In the genomic region with DNA sequence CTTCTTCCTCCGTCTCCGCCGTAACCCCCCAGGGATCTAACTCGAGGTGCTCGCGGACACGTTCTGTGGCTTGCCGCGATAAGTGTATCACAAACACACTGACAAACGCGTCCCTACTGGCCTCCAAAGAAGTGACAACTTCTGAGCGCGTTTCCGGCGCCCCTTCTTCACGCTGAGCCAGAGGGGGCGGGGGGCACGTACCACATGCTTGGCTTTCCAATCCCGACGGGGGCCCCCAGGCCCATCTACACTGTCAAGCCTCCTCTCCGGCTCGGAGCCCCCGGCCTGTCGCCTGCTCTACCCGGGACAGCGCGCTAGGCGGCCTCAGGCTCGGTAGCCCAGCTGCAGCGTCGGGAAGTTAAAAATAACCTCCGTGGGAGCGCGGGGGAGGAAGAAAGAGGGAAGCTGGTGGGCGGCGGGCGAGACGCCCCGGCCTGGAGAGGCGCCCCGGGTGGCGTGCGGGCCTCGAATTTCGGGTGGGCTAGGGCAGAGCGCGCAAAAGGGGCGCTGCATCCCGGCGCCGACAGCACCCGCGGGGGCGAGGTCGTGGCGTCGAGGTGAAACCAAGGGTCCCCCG, we compare ENCODE assay signal across 8 cellular contexts. TPM values are rescaled to one million over a fixed set of nuclear protein-coding genes. Genes with fewer than 3 reads are reported as not detected.
DNase-seq lines count a peak whose midpoint lies in the region; ATAC-seq and TF ChIP-seq lines count a peak whose summit lies in the region.

No MANE protein-coding gene starts in this region.

- intact Hi-C loops in CD14-positive monocyte (cut with micrococcal nuclease) (loop anchor here in 1 of 2 donors (2.0 to 10.0 kb wide), 3 partner anchors 29 to 121 kb away; a partner anchor contains a TSS), esophagus muscularis mucosa (cut with DNase I) (no loop called here)

- H3K4me2 ChIP-seq in Loucy (ENCODE audit: low read depth, low read length, poor library complexity, severe bottlenecking) = peak overlapping the region; percentile 88

- no peak for TF ChIP-seq EP300 in esophagus muscularis mucosa (IDR thresholded peaks at IDR 0.05)

- H3K27ac Mint-ChIP-seq in CD14-positive monocyte = peak overlapping the region; percentile 87 to 97 (median 91)
- peak overlapping the region; percentile 46 to 85 (median 84) for H3K27ac Mint-ChIP-seq in nephron

- peak overlapping the region; percentile 96 for H2AFZ ChIP-seq in Loucy (ENCODE audit: low read length)

- H3K27me3 Mint-ChIP-seq in CD14-positive monocyte (ENCODE audit: low read depth in 3 of 3) (peaks cover 4 to 17% (median 9%) of the 10 kb centered on the region in 3 donors), nephron (ENCODE audit: low read depth) (peaks cover 39% of the 10 kb centered on the region)

- no peaks in the 10 kb centered on the region for H4K20me1 ChIP-seq in Loucy (ENCODE audit: insufficient read depth, low read length, poor library complexity, severe bottlenecking)

- H3F3A ChIP-seq in Loucy (ENCODE audit: low read depth) = no peaks in the 10 kb centered on the region

- no peaks in the 10 kb centered on the region for H3K36me3 ChIP-seq in Loucy (ENCODE audit: insufficient read depth, low read length)
- peaks cover 0 to 11% (median under 1%) of the 10 kb centered on the region in 4 donors for H3K36me3 ChIP-seq in esophagus muscularis mucosa
- H3K36me3 ChIP-seq in urinary bladder (ENCODE audit: insufficient read depth) = no peaks in the 10 kb centered on the region

- peaks cover 29% of the 10 kb centered on the region for H3K4me1 Mint-ChIP-seq in CD14-positive monocyte
- H3K4me1 Mint-ChIP-seq in nephron = peaks cover 22% of the 10 kb centered on the region

- H3K9me3 Mint-ChIP-seq in CD14-positive monocyte = peaks cover 0 to 2% (median 0%) of the 10 kb centered on the region in 7 donors
- no peaks in the 10 kb centered on the region for H3K9me3 Mint-ChIP-seq in nephron

- H3K9me3 ChIP-seq in Loucy (ENCODE audit: insufficient read depth, low read depth, low read length) (no peaks in the 10 kb centered on the region), esophagus muscularis mucosa (no peaks in the 10 kb centered on the region)

- 2% methylated on average over 25 of the region's 58 CpGs for WGBS in esophagus muscularis mucosa
- 0% methylated on average over 58 of the region's 58 CpGs for WGBS in urinary bladder

- H3K27me3 ChIP-seq in Loucy (ENCODE audit: insufficient read depth, low read length, poor library complexity, severe bottlenecking) (no peaks in the 10 kb centered on the region), esophagus muscularis mucosa (peaks cover 0 to 51% (median 4%) of the 10 kb centered on the region in 4 donors)

- ATAC-seq in GM19455 (IDR thresholded peaks at IDR 0.05; ENCODE audit: unreplicated experiment) = peak; percentile 20

- H3K4me1 ChIP-seq in Loucy (ENCODE audit: insufficient read depth, low read length, poor library complexity, severe bottlenecking) (peaks cover 18% of the 10 kb centered on the region), esophagus muscularis mucosa (peaks cover 23 to 61% (median 52%) of the 10 kb centered on the region in 4 donors), urinary bladder (ENCODE audit: insufficient read depth) (no peaks in the 10 kb centered on the region)

- peak; percentile 66 for DNase-seq in CD14-positive monocyte (ENCODE audit: low spot score)
- peak; percentile 48 for DNase-seq in activated CD8-positive, alpha-beta memory T cell treated with anti-CD3 and anti-CD28 coated beads, Interleukin-2, amount 50 U/mL, for 4 hours
- no peak for DNase-seq in esophagus muscularis mucosa (ENCODE audit: extremely low spot score)
- DNase-seq in NCI-H2107 (lab: John Stamatoyannopoulos, UW) = no peak

- no peaks in the 10 kb centered on the region for H3K79me2 ChIP-seq in Loucy (ENCODE audit: insufficient read depth, low read length)

- peak overlapping the region; percentile 76 for H3K4me3 ChIP-seq in Loucy (ENCODE audit: low read length, poor library complexity, severe bottlenecking)
- peak overlapping the region; percentile 64 to 73 (median 68) for H3K4me3 ChIP-seq in esophagus muscularis mucosa
- peak overlapping the region; percentile 56 for H3K4me3 ChIP-seq in urinary bladder (ENCODE audit: low read depth, low read length)

- TF ChIP-seq CTCF in CD14-positive monocyte (IDR thresholded peaks at IDR 0.05) = peak; percentile 40
- TF ChIP-seq CTCF in Loucy (conservative IDR thresholded peaks at IDR 0.05; ENCODE audit: low read length) = peak; percentile 42
- TF ChIP-seq CTCF in esophagus muscularis mucosa (IDR thresholded peaks at IDR 0.05) = peak in 1 of 3 experiments; percentile 31
- TF ChIP-seq CTCF in nephron (IDR thresholded peaks at IDR 0.05; ENCODE audit: unreplicated experiment in 3 of 3) = peak; percentile 33 to 47 (median 39)

- H3K27ac ChIP-seq in esophagus muscularis mucosa (replicated peaks in 1 of 4) = peak overlapping the region; percentile 79 to 91 (median 84)
- no peak overlapping the region for H3K27ac ChIP-seq in urinary bladder (ENCODE audit: low read depth)

- H3K36me3 Mint-ChIP-seq in CD14-positive monocyte (peaks cover 7 to 11% of the 10 kb centered on the region in 2 donors), nephron (ENCODE audit: low read depth) (peaks cover under 1% of the 10 kb centered on the region)

- H3K9me2 ChIP-seq in Loucy (replicated peaks; ENCODE audit: low read depth, low read length) = no peaks in the 10 kb centered on the region

- TF ChIP-seq POLR2A in esophagus muscularis mucosa (IDR thresholded peaks at IDR 0.05; ENCODE audit: low read depth) = no peak

- peak overlapping the region; percentile 74 for H3K9ac ChIP-seq in Loucy (ENCODE audit: low read depth, low read length, poor library complexity, severe bottlenecking)

- H3K4me3 Mint-ChIP-seq in CD14-positive monocyte (peak overlapping the region; percentile 96 to 97), nephron (peak overlapping the region; percentile 92 to 93 (median 92))

RNA-seq across cellular contexts. Expression of a gene that starts 0.7 kb away (rescaled TPM):
- polyA plus RNA-seq in CD14-positive monocyte = 10 to 100 TPM; 12.9 to 19.1 TPM
- 10 to 100 TPM; 10.8 to 33.8 (median 16.5) TPM for total RNA-seq in esophagus muscularis mucosa
- total RNA-seq in urinary bladder = 3.8 TPM
- 12.6 TPM for polyA plus RNA-seq in urinary bladder

RNA-seq across cellular contexts. Expression of a gene that starts 30.0 kb away (rescaled TPM):
- polyA plus RNA-seq in CD14-positive monocyte = 10 to 100 TPM; 45.8 to 51.2 TPM
- total RNA-seq in esophagus muscularis mucosa = 10 to 100 TPM; 37.3 to 71.4 (median 50.4) TPM
- 38.9 TPM for total RNA-seq in urinary bladder
- polyA plus RNA-seq in urinary bladder = 40.5 TPM

Comparison
In these comparisons a context has a peak if more than half of its experiments do, and no peak if none do; other contexts are left out.
1. DNase-seq: peak in CD14-positive monocyte (single experiment) and activated CD8-positive, alpha-beta memory T cell treated with anti-CD3 and anti-CD28 coated beads, Interleukin-2, amount 50 U/mL, for 4 hours (single experiment); none in esophagus muscularis mucosa (single experiment) and NCI-H2107 (single experiment).
2. Peak in every context shown above with its lines, with median percentiles within 50 percentile points of each other: H3K4me3 ChIP-seq.